ENCODE assay signal across 7 cellular contexts in the genomic region with DNA sequence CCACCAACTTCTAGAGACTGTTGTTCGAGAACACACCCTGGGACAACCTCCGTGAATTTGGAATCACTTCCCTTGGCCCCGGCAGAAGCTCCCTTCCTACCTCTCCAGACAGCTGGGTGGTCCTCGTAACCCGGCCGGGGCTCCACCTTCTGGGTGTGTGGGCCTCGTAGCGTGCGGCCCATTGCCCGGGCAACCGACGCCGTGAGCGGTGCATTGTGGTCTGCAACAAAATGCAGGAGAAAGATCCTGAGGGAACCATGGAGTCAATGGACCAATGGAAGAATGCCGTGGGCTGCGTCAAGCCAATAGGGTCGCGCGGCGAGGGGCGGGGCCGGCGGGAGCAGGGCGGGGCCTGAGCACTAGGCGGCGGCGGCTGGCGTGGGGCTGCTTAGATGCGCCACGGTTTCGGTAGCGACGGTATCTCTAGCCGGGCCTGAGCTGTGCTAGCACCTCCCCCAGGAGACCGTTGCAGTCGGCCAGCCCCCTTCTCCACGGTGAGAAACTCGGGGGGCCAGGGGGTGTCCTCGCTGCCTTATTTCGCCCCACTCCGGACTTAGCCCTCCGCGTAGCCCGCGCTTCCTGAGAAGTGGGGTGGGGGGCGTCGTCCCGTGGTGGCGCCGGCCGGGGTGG. TPM values are rescaled to one million over a fixed set of nuclear protein-coding genes. Genes with fewer than 3 reads are reported as not detected.
DNase-seq lines count a peak whose midpoint lies in the region; ATAC-seq, FAIRE-seq and TF ChIP-seq lines count a peak whose summit lies in the region.

Gene DYNLL1, plus strand, starts transcription at position 391 of the 630 bp plus-strand sequence. CDS start 309 bp downstream, outside the sequence.

- 1% methylated on average over 32 of the region's 51 CpGs for WGBS in hepatocyte (ENCODE audit: low lambda C conversion rate, missing lambda C conversion rate)

- peak within 1 kb of the TSS; percentile 58 for H3K27ac ChIP-seq in hepatocyte

- H3K4me2 ChIP-seq in hepatocyte, result peak within 1 kb of the TSS; percentile 94

- peaks cover 56% of the 10 kb centered on the region for H3K79me2 ChIP-seq in hepatocyte

- in situ Hi-C loops in astrocyte of the cerebellum (cut with HindIII; ENCODE audit: low sequenced_read_pairs), result loop anchor here (10.0 kb wide), 1 partner anchor 271 kb away; no protein-coding TSS in a partner anchor

- ATAC-seq in HG02981 (IDR thresholded peaks at IDR 0.05; ENCODE audit: unreplicated experiment), result peak; percentile 91

- FAIRE-seq in GM18507 (lab: Jason Lieb, UNC), result peak; percentile 95

- DNase-seq in GM18507 (ENCODE audit: extremely low spot score, insufficient read length, low read depth) (peak; percentile 95), NCI-H2029 treated with DMSO at 0.1 percent for 48 hours (lab: John Stamatoyannopoulos, UW) (peak; percentile 82), T-helper 9 cell (peak; percentile 98), astrocyte of the cerebellum (ENCODE audit: low read depth) (peak; percentile 92), hepatocyte (ENCODE audit: low spot score) (peak; percentile 98), retina (peak; percentile 99)

- no peaks in the 10 kb centered on the region for H3K36me3 ChIP-seq in hepatocyte (replicated peaks; ENCODE audit: insufficient read depth, low read depth)

- H3K4me1 ChIP-seq in hepatocyte (ENCODE audit: insufficient read depth), result peaks cover 14% of the 10 kb centered on the region

- no peaks in the 10 kb centered on the region for H3K27me3 ChIP-seq in hepatocyte

- peak within 1 kb of the TSS; percentile 43 for H2AFZ ChIP-seq in hepatocyte

- no peak for TF ChIP-seq CTCF in astrocyte of the cerebellum (IDR thresholded peaks at IDR 0.05; ENCODE audit: low read depth, low read length, missing control alignments)
- TF ChIP-seq CTCF in hepatocyte (IDR thresholded peaks at IDR 0.05; ENCODE audit: poor library complexity), result no peak

- H3K9me2 ChIP-seq in hepatocyte (replicated peaks; ENCODE audit: insufficient read depth), result no peaks in the 10 kb centered on the region

- H3K9me3 ChIP-seq in hepatocyte (ENCODE audit: low read depth), result no peaks in the 10 kb centered on the region

- H3K4me3 ChIP-seq in astrocyte of the cerebellum (ENCODE audit: low read depth, low read length) (peak within 1 kb of the TSS; percentile 96), hepatocyte (peak within 1 kb of the TSS; percentile 91)

- peaks cover 19% of the 10 kb centered on the region for H4K20me1 ChIP-seq in hepatocyte (ENCODE audit: insufficient read depth, poor library complexity, severe bottlenecking)

RNA-seq across cellular contexts. Expression of gene DYNLL1, which starts in this region (rescaled TPM):
- 383 and 418 TPM in 2 replicates for total RNA-seq in hepatocyte
- polyA plus RNA-seq in hepatocyte, result 630 and 641 TPM in 2 replicates

Comparison
In these comparisons a context has a peak if more than half of its experiments do, and no peak if none do; other contexts are left out.
1. Peak in every context shown above with its lines: DNase-seq, ATAC-seq, H3K4me3 ChIP-seq and H3K27ac ChIP-seq.